26 cellular contexts compared by ENCODE assay signal in genomic region chr5:142175461-142176142, GRCh38.
DNase-seq lines count a peak whose midpoint lies in the region; ATAC-seq and TF ChIP-seq lines count a peak whose summit lies in the region.
"Had no signal": no experiment of that assay in that cellular context is flagged by ENCODE, and none has a peak within 500 bp of the region (broad histone marks: within the 10 kb centered on the region; RNA-seq: fewer than 3 reads in every experiment).

No MANE protein-coding gene starts in this region.

- TF ChIP-seq CTCF in HEK293 (tag by site-specific recombination; IDR thresholded peaks at IDR 0.05) (no peak), psoas muscle (IDR thresholded peaks at IDR 0.05) (no peak)

- CTCF ChIA-PET in HEK293 (lab: Yijun Ruan, JAX), result no interaction called here

- DNase-seq in activated effector memory CD4-positive, alpha-beta T cell treated with anti-CD3 and anti-CD28 coated beads, Interleukin-2, amount 50 U/mL, for 16 hours, result peak; percentile 9
- no peak for DNase-seq in activated effector memory CD4-positive, alpha-beta T cell treated with Interleukin-2 at 50 U/mL for 16 hours
- DNase-seq in left cardiac atrium (no peak), psoas muscle (no peak), SKM-1 treated with dmso at 0.1 percent for 144 hours (lab: John Stamatoyannopoulos, UW; ENCODE audit: unreplicated experiment) (no peak), NCI-H187 (lab: John Stamatoyannopoulos, UW) (no peak)
- no peak for DNase-seq in activated CD4-positive, alpha-beta T cell treated with anti-CD3 and anti-CD28 coated beads for 4 hours
- DNase-seq: ACHN; activated B cell treated with CpG ODN at 0.5 μM for 24 hours; C1 segment of cervical spinal cord; caudate nucleus; COR-L47; DMS79; GF-D8; KG1; kidney; MG63; NCI-H1105 treated with DMSO at 0.1 percent for 48 hours; NCI-H82; ovary; stimulated activated CD4-positive, alpha-beta T cell treated with anti-CD3 and anti-CD28 coated beads, Interleukin-2, amount 100 ng/mL, for 48 hours; SW 1271; T-helper 9 cell had no signal

- H3K27ac ChIP-seq in HEK293 (ENCODE audit: extremely low read depth, low read depth, low read length), result no peak overlapping the region
- peak overlapping the region; percentile 37 for H3K27ac ChIP-seq in psoas muscle
- H3K27ac ChIP-seq: ovary had no signal

- intact Hi-C loops in left cardiac atrium (cut with DNase I) (no loop called here), psoas muscle (cut with DNase I) (no loop called here)

- POLR2A ChIA-PET in HEK293 (lab: Yijun Ruan, JAX), result interaction anchor here (0.5 kb wide), 1 partner anchor 268 kb away, joined by 9 read pairs; no protein-coding TSS in a partner anchor

- H3K4me3 ChIP-seq in HEK293 (ENCODE audit: low read depth, low read length) (no peak overlapping the region), psoas muscle (no peak overlapping the region)
- H3K4me3 ChIP-seq: HAP-1, lung, MG63, ovary had no signal

- H3K9me3 ChIP-seq in HEK293 (ENCODE audit: control insufficient read depth, insufficient read depth, low read depth, low read length) (no peaks in the 10 kb centered on the region), psoas muscle (no peaks in the 10 kb centered on the region)
- H3K9me3 ChIP-seq: HAP-1, MG63, ovary had no signal

- WGBS in psoas muscle, 3 donors, result 62 to 83% (median 63%) methylated on average over 8 of the region's 8 CpGs

- H3K4me1 ChIP-seq in HEK293 (ENCODE audit: control insufficient read depth, insufficient read depth, low read length) (no peaks in the 10 kb centered on the region), psoas muscle (peaks cover 4% of the 10 kb centered on the region)
- H3K4me1 ChIP-seq: HAP-1 had no signal

- peak; percentile 14 to 19 for ATAC-seq in left cardiac atrium
- peak in 2 of 4 donors; percentile 8 to 52 for ATAC-seq in psoas muscle

- H3K36me3 ChIP-seq in HEK293 (ENCODE audit: control insufficient read depth in 2 of 2, insufficient read depth in 1 of 2, low read length in 2 of 2) (no peaks in the 10 kb centered on the region), psoas muscle (ENCODE audit: insufficient read depth in 1 of 2, low read depth in 1 of 2) (no peaks in the 10 kb centered on the region)
- H3K36me3 ChIP-seq: HAP-1, MG63, ovary had no signal

- no peaks in the 10 kb centered on the region for H3K27me3 ChIP-seq in psoas muscle (ENCODE audit: insufficient read depth in 3 of 3, low read length in 2 of 3)
- H3K27me3 ChIP-seq: MG63, ovary had no signal

TF ChIP-seq in HEK293, 187 proteins besides CTCF, POLR2A, EP300 and RAD21:
- TF ChIP-seq ZNF341 (tag by site-specific recombination; IDR thresholded peaks at IDR 0.05; ENCODE audit: low read depth) (peak; percentile 31), ZNF311 (tag by site-specific recombination; IDR thresholded peaks at IDR 0.05; ENCODE audit: borderline replicate concordance) (no peak)
